In the genomic region with DNA sequence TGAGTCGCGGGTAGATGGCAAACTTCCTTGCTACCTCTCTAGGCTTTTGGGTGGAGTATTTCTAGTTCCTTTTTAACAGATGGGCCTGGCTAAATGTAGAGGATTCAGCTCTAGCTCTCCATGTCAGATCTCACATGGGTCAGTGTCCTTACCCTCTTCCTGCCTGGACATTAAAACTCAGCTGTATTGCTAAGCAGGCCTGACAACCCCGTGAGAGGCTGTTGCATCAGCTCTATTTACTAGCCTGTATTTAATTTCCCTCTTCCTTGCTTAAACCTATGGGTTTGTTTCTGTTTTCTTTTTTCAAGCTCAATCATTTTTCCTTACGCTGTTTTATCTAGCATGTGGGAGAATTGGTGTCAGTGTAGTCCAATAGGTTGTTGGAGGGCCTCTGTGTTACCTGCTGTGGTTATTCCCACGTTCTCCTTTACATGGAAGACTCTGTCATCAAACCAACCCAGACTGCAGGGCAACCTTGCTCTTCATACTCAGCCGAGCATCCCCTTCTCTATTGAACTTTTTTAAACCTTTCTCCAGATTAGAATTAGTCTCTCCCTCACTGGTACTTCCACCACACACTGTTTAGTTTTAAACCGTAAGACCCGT, we compare ENCODE assay signal across 16 cellular contexts.
DNase-seq lines count a peak whose midpoint lies in the region; ATAC-seq and TF ChIP-seq lines count a peak whose summit lies in the region.
"Had no signal": no experiment of that assay in that cellular context is flagged by ENCODE, and none has a peak within 500 bp of the region (broad histone marks: within the 10 kb centered on the region; RNA-seq: fewer than 3 reads in every experiment).

No MANE protein-coding gene starts in this region.

- H3K27me3 ChIP-seq in SK-N-SH (ENCODE audit: insufficient read depth), result no peaks in the 10 kb centered on the region
- no peaks in the 10 kb centered on the region for H3K27me3 ChIP-seq in adipocyte (replicated peaks; ENCODE audit: control insufficient read depth, insufficient read depth, low read length)
- no peaks in the 10 kb centered on the region for H3K27me3 ChIP-seq in smooth muscle cell (ENCODE audit: low read depth)
- no peaks in the 10 kb centered on the region for H3K27me3 ChIP-seq in Peyer's patch

- H4K20me1 ChIP-seq in SK-N-SH (ENCODE audit: insufficient read depth) (no peaks in the 10 kb centered on the region), smooth muscle cell (ENCODE audit: low read depth) (no peaks in the 10 kb centered on the region)

- H3F3A ChIP-seq in SK-N-SH (replicated peaks; ENCODE audit: insufficient read depth) (peaks cover 13% of the 10 kb centered on the region), smooth muscle cell (ENCODE audit: low read depth) (peaks cover 12% of the 10 kb centered on the region)

- WGBS in SK-N-SH (ENCODE audit: low lambda C conversion rate), result 82% methylated on average over 8 of the region's 8 CpGs
- WGBS in smooth muscle cell (ENCODE audit: low lambda C conversion rate), result 80% methylated on average over 8 of the region's 8 CpGs

- H3K9me3 ChIP-seq in SK-N-SH, result no peaks in the 10 kb centered on the region
- H3K9me3 ChIP-seq in adipocyte (ENCODE audit: control insufficient read depth, low read length), result no peaks in the 10 kb centered on the region
- no peaks in the 10 kb centered on the region for H3K9me3 ChIP-seq in smooth muscle cell (replicated peaks; ENCODE audit: low read depth)
- H3K9me3 ChIP-seq in Peyer's patch, result no peaks in the 10 kb centered on the region

- TF ChIP-seq RAD21 in SK-N-SH (IDR thresholded peaks at IDR 0.05; ENCODE audit: low read length), result no peak

- H3K27ac ChIP-seq in SK-N-SH (ENCODE audit: low read depth in 2 of 2, low read length in 1 of 2) (peak overlapping the region in 1 of 2 experiments; percentile 83; a peak in 2 of 4 replicates), smooth muscle cell (ENCODE audit: low read depth) (peak overlapping the region; percentile 88), Peyer's patch (peak overlapping the region in 1 of 4 donors; percentile 49)

- no peak overlapping the region for H3K4me3 ChIP-seq in SK-N-SH (ENCODE audit: low read depth in 2 of 2, low read length in 1 of 2)
- H3K4me3 ChIP-seq in adipocyte (ENCODE audit: low read length), result no peak overlapping the region
- no peak overlapping the region for H3K4me3 ChIP-seq in smooth muscle cell
- no peak overlapping the region for H3K4me3 ChIP-seq in Peyer's patch
- H3K4me3 ChIP-seq: GM12878 had no signal

- POLR2A ChIA-PET in SK-N-SH (lab: Yijun Ruan, JAX), result no interaction called here

- ATAC-seq in SK-N-SH treated with all-trans-retinoic acid at 6 μM for 48 hours (peak; percentile 40; the same call in 1 of the 3 replicates), left cardiac atrium (peak; percentile 38 to 61), HG03342 (IDR thresholded peaks at IDR 0.05; ENCODE audit: unreplicated experiment) (no peak)
- ATAC-seq: GM12878 had no signal

- TF ChIP-seq CTCF in SK-N-SH (IDR thresholded peaks at IDR 0.05) (no peak), smooth muscle cell (IDR thresholded peaks at IDR 0.05; ENCODE audit: borderline replicate concordance, insufficient read depth, poor library complexity, severe bottlenecking) (no peak), Peyer's patch (IDR thresholded peaks at IDR 0.05) (no peak)

- H3K9me2 ChIP-seq in SK-N-SH, result no peaks in the 10 kb centered on the region

- no peak for TF ChIP-seq POLR2A in Peyer's patch (IDR thresholded peaks at IDR 0.05)

- H3K4me1 ChIP-seq in SK-N-SH (ENCODE audit: control insufficient read depth in 1 of 2, insufficient read depth in 2 of 2, low read depth in 1 of 2, low read length in 1 of 2) (peaks cover 0 to 9% of the 10 kb centered on the region in 2 experiments; a peak in 1 of 4 replicates), adipocyte (ENCODE audit: control insufficient read depth, insufficient read depth, low read length) (peaks cover 7% of the 10 kb centered on the region), smooth muscle cell (ENCODE audit: low read depth) (no peaks in the 10 kb centered on the region), Peyer's patch (peaks cover 0 to 4% (median 0%) of the 10 kb centered on the region in 4 donors)

- H3K9ac ChIP-seq in SK-N-SH (no peak overlapping the region), adipocyte (ENCODE audit: low read length) (no peak overlapping the region), smooth muscle cell (ENCODE audit: low read depth) (no peak overlapping the region)

- intact Hi-C loops in left cardiac atrium (cut with DNase I), result no loop called here

- DNase-seq in SK-N-SH (no peak), adipocyte (ENCODE audit: low read depth) (peak; percentile 44), left cardiac atrium (no peak), smooth muscle cell (lab: John Stamatoyannopoulos, UW; ENCODE audit: unreplicated experiment) (no peak), Peyer's patch (no peak)
- no peak for DNase-seq in activated CD4-positive, alpha-beta T cell treated with anti-CD3 and anti-CD28 coated beads for 48 hours
- DNase-seq: activated CD4-positive, alpha-beta T cell treated with anti-CD3 and anti-CD28 coated beads, Interleukin-2, amount 50 U/mL, for 1 hour; activated T-cell treated with anti-CD3 and anti-CD28 coated beads, Interleukin-2, amount 50 U/mL, for 48 hours; DMS79; effector CD8-positive, alpha-beta T cell; hippocampal formation; NCI-H1694; nucleus accumbens had no signal

- H3K79me2 ChIP-seq in SK-N-SH (ENCODE audit: insufficient read depth), result peaks cover 31% of the 10 kb centered on the region
- no peaks in the 10 kb centered on the region for H3K79me2 ChIP-seq in smooth muscle cell (ENCODE audit: low read depth)

- H2AFZ ChIP-seq in SK-N-SH (ENCODE audit: low read depth) (no peak overlapping the region), smooth muscle cell (ENCODE audit: low read depth) (peak overlapping the region; percentile 26)

- H3K4me2 ChIP-seq in SK-N-SH (no peak overlapping the region), smooth muscle cell (peak overlapping the region; percentile 53)

- no peak for TF ChIP-seq EP300 in SK-N-SH (IDR thresholded peaks at IDR 0.05; ENCODE audit: borderline replicate concordance in 1 of 2, low read depth in 1 of 2, low read length in 1 of 2)

- H3K36me3 ChIP-seq in SK-N-SH (replicated peaks in 1 of 2; ENCODE audit: control insufficient read depth in 1 of 2, insufficient read depth in 2 of 2, low read length in 1 of 2) (peaks cover 4 to 8% of the 10 kb centered on the region in 2 experiments), adipocyte (ENCODE audit: control insufficient read depth, insufficient read depth, low read length, severe bottlenecking) (no peaks in the 10 kb centered on the region), smooth muscle cell (ENCODE audit: low read depth) (no peaks in the 10 kb centered on the region), Peyer's patch (no peaks in the 10 kb centered on the region)

- CTCF ChIA-PET in SK-N-SH (lab: Yijun Ruan, JAX), result interaction anchor here (1.6 kb wide), 1 partner anchor 55 kb away, joined by 4 read pairs; no protein-coding TSS in a partner anchor

TF ChIP-seq in SK-N-SH treated with all-trans-retinoic acid at 6 μM for 48 hours, 23 proteins besides CTCF, POLR2A, EP300 and RAD21:
- no peak for TF ChIP-seq ISL1 (CRISPR knock-in tag; IDR thresholded peaks at IDR 0.05)

TF ChIP-seq in SK-N-SH, 30 proteins besides CTCF, POLR2A, EP300 and RAD21 (continues in another document):
- TF ChIP-seq SMC3 (IDR thresholded peaks at IDR 0.05; ENCODE audit: low read depth, low read length) (no peak), EZH2phosphoT487 (IDR thresholded peaks at IDR 0.05; ENCODE audit: borderline replicate concordance, low read depth) (no peak), RCOR1 (IDR thresholded peaks at IDR 0.05; ENCODE audit: low read length) (no peak), TAF1 (IDR thresholded peaks at IDR 0.05; ENCODE audit: borderline replicate concordance, low read depth, low read length) (no peak), FOXJ3 (CRISPR knock-in tag; IDR thresholded peaks at IDR 0.05) (no peak), NRF1 (IDR thresholded peaks at IDR 0.05; ENCODE audit: low read depth, low read length) (no peak), CHD2 (IDR thresholded peaks at IDR 0.05; ENCODE audit: low read length, partially characterized antibody) (no peak), MEF2A (IDR thresholded peaks at IDR 0.05; ENCODE audit: borderline replicate concordance, low read depth) (no peak), FOSL2 (IDR thresholded peaks at IDR 0.05; ENCODE audit: borderline replicate concordance, low read depth) (no peak)
- TF ChIP-seq, protein P1, sequence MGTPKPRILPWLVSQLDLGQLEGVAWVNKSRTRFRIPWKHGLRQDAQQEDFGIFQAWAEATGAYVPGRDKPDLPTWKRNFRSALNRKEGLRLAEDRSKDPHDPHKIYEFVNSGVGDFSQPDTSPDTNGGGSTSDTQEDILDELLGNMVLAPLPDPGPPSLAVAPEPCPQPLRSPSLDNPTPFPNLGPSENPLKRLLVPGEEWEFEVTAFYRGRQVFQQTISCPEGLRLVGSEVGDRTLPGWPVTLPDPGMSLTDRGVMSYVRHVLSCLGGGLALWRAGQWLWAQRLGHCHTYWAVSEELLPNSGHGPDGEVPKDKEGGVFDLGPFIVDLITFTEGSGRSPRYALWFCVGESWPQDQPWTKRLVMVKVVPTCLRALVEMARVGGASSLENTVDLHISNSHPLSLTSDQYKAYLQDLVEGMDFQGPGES (IDR thresholded peaks at IDR 0.05; ENCODE audit: low read depth, low read length), result no peak
- TF ChIP-seq, protein P2, sequence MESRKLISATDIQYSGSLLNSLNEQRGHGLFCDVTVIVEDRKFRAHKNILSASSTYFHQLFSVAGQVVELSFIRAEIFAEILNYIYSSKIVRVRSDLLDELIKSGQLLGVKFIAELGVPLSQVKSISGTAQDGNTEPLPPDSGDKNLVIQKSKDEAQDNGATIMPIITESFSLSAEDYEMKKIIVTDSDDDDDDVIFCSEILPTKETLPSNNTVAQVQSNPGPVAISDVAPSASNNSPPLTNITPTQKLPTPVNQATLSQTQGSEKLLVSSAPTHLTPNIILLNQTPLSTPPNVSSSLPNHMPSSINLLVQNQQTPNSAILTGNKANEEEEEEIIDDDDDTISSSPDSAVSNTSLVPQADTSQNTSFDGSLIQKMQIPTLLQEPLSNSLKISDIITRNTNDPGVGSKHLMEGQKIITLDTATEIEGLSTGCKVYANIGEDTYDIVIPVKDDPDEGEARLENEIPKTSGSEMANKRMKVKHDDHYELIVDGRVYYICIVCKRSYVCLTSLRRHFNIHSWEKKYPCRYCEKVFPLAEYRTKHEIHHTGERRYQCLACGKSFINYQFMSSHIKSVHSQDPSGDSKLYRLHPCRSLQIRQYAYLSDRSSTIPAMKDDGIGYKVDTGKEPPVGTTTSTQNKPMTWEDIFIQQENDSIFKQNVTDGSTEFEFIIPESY (IDR thresholded peaks at IDR 0.05; ENCODE audit: borderline replicate concordance, low read depth), result no peak
- TF ChIP-seq, protein P3, sequence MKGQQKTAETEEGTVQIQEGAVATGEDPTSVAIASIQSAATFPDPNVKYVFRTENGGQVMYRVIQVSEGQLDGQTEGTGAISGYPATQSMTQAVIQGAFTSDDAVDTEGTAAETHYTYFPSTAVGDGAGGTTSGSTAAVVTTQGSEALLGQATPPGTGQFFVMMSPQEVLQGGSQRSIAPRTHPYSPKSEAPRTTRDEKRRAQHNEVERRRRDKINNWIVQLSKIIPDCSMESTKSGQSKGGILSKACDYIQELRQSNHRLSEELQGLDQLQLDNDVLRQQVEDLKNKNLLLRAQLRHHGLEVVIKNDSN (IDR thresholded peaks at IDR 0.05; ENCODE audit: borderline replicate concordance, low read depth), result no peak
